8 cellular contexts compared by ENCODE assay signal in genomic region chr2:54106631-54107454, GRCh38. TPM values are rescaled to one million over a fixed set of nuclear protein-coding genes. Genes with fewer than 3 reads are reported as not detected.
DNase-seq lines count a peak whose midpoint lies in the region; ATAC-seq and TF ChIP-seq lines count a peak whose summit lies in the region.

No MANE protein-coding gene starts in this region.

- H3K4me3 ChIP-seq in CD8-positive, alpha-beta T cell (ENCODE audit: low read depth, low read length) = no peak overlapping the region
- H3K4me3 ChIP-seq in HL-60 (replicated peaks; ENCODE audit: insufficient read depth, low read length) (no peak overlapping the region), PC-9 (no peak overlapping the region)

- ATAC-seq in CD8-positive, alpha-beta T cell = peak; percentile 87
- peak; percentile 68 for ATAC-seq in GM18907 (IDR thresholded peaks at IDR 0.05; ENCODE audit: unreplicated experiment)
- ATAC-seq in activated naive CD8-positive, alpha-beta T cell treated with anti-CD3 and anti-CD28 coated beads, Interleukin-2, amount 10 ng/mL, durations not matched to agents 7 days and 5 days (ENCODE audit: low read depth) = peak; percentile 70
- ATAC-seq in Right ventricle myocardium superior (ENCODE audit: poor library complexity) = peak; percentile 88
- no peak for ATAC-seq in HG02763 (IDR thresholded peaks at IDR 0.05; ENCODE audit: unreplicated experiment)

- H3K4me3 Mint-ChIP-seq in CD8-positive, alpha-beta T cell = peak overlapping the region; percentile 11
- no peak overlapping the region for H3K4me3 Mint-ChIP-seq in activated naive CD8-positive, alpha-beta T cell treated with anti-CD3 and anti-CD28 coated beads, Interleukin-2, amount 10 ng/mL, durations not matched to agents 7 days and 5 days

- H3K9me3 Mint-ChIP-seq in CD8-positive, alpha-beta T cell = no peaks in the 10 kb centered on the region
- H3K9me3 Mint-ChIP-seq in activated naive CD8-positive, alpha-beta T cell treated with anti-CD3 and anti-CD28 coated beads, Interleukin-2, amount 10 ng/mL, durations not matched to agents 7 days and 5 days = no peaks in the 10 kb centered on the region

- no TSS peak for BruUV-seq in PC-9 (replicated peaks; lab: Mats Ljungman, UMichigan)

- no peaks in the 10 kb centered on the region for H4K20me1 ChIP-seq in PC-9 (ENCODE audit: insufficient read depth)

- no peak overlapping the region for H3K27ac ChIP-seq in CD8-positive, alpha-beta T cell (ENCODE audit: low read depth, low read length)
- H3K27ac ChIP-seq in HL-60 (replicated peaks) = no peak overlapping the region
- no peak overlapping the region for H3K27ac ChIP-seq in PC-9

- no peaks in the 10 kb centered on the region for H3K36me3 ChIP-seq in CD8-positive, alpha-beta T cell (ENCODE audit: insufficient read depth, low read length)
- no peaks in the 10 kb centered on the region for H3K36me3 ChIP-seq in PC-9 (ENCODE audit: low read depth)

- no peaks in the 10 kb centered on the region for H3K4me1 ChIP-seq in CD8-positive, alpha-beta T cell (ENCODE audit: insufficient read depth, low read length)
- H3K4me1 ChIP-seq in PC-9 (replicated peaks; ENCODE audit: insufficient read depth) = peaks cover 21% of the 10 kb centered on the region

- no peaks in the 10 kb centered on the region for H3K36me3 Mint-ChIP-seq in CD8-positive, alpha-beta T cell
- no peaks in the 10 kb centered on the region for H3K36me3 Mint-ChIP-seq in activated naive CD8-positive, alpha-beta T cell treated with anti-CD3 and anti-CD28 coated beads, Interleukin-2, amount 10 ng/mL, durations not matched to agents 7 days and 5 days

- no peak overlapping the region for H3K27ac Mint-ChIP-seq in CD8-positive, alpha-beta T cell
- H3K27ac Mint-ChIP-seq in activated naive CD8-positive, alpha-beta T cell treated with anti-CD3 and anti-CD28 coated beads, Interleukin-2, amount 10 ng/mL, durations not matched to agents 7 days and 5 days = no peak overlapping the region

- H3K79me2 ChIP-seq in PC-9 (ENCODE audit: low read depth) = no peaks in the 10 kb centered on the region

- H3F3A ChIP-seq in PC-9 (ENCODE audit: insufficient read depth, low read depth) = peaks cover 4% of the 10 kb centered on the region; the same call in 1 of the 2 replicates

- no peaks in the 10 kb centered on the region for H3K27me3 Mint-ChIP-seq in CD8-positive, alpha-beta T cell (ENCODE audit: low read depth)
- H3K27me3 Mint-ChIP-seq in activated naive CD8-positive, alpha-beta T cell treated with anti-CD3 and anti-CD28 coated beads, Interleukin-2, amount 10 ng/mL, durations not matched to agents 7 days and 5 days = no peaks in the 10 kb centered on the region

- H3K9me3 ChIP-seq in CD8-positive, alpha-beta T cell (ENCODE audit: low read length) = no peaks in the 10 kb centered on the region
- 0 out of 2 replicates have a peak, but pooled peaks cover 5% of the 10 kb centered on the region for H3K9me3 ChIP-seq in PC-9 (ENCODE audit: insufficient read depth, low read depth)

- intact Hi-C loops in CD8-positive, alpha-beta T cell (cut with DNase I, micrococcal nuclease) = loop anchor here (1.0 to 10.0 kb wide), 7 partner anchors 396 to 1328 kb away; no protein-coding TSS in a partner anchor
- intact Hi-C loops in PC-9 (cut with micrococcal nuclease; ENCODE audit: unreplicated experiment) = loop anchor here (1.0 to 5.0 kb wide), 5 partner anchors 396 to 1325 kb away; no protein-coding TSS in a partner anchor
- intact Hi-C loops in Right ventricle myocardium superior (cut with DNase I) = loop anchor here (5.0 to 10.0 kb wide), 2 partner anchors 600 to 728 kb away; no protein-coding TSS in a partner anchor

- no peaks in the 10 kb centered on the region for H3K27me3 ChIP-seq in CD8-positive, alpha-beta T cell (ENCODE audit: insufficient read depth, low read length)
- H3K27me3 ChIP-seq in HL-60 (ENCODE audit: insufficient read depth, poor library complexity, severe bottlenecking) (no peaks in the 10 kb centered on the region), PC-9 (ENCODE audit: insufficient read depth, low read depth) (no peaks in the 10 kb centered on the region)

- peak overlapping the region; percentile 48 for H3K4me2 ChIP-seq in PC-9

- peaks cover 8% of the 10 kb centered on the region for H3K4me1 Mint-ChIP-seq in CD8-positive, alpha-beta T cell (ENCODE audit: low read depth)
- H3K4me1 Mint-ChIP-seq in activated naive CD8-positive, alpha-beta T cell treated with anti-CD3 and anti-CD28 coated beads, Interleukin-2, amount 10 ng/mL, durations not matched to agents 7 days and 5 days = peaks cover 6% of the 10 kb centered on the region

- POLR2A ChIA-PET in CD8-positive, alpha-beta T cell (lab: Charles Lee) = interaction anchor here (0.6 to 1.3 kb wide), 3 partner anchors 9 to 519 kb away, joined by 3 to 10 read pairs (median 3); partner anchors contain the start of gene ACYP2
- POLR2A ChIA-PET in PC-9 (lab: Charles Lee; ENCODE audit: unreplicated experiment) = interaction anchor here (0.6 to 0.7 kb wide), 3 partner anchors 144 to 1413 kb away, joined by 4 to 16 read pairs (median 4); partner anchors contain the start of gene CFAP36
- POLR2A ChIA-PET in activated naive CD8-positive, alpha-beta T cell treated with anti-CD3 and anti-CD28 coated beads, Interleukin-2, amount 10 ng/mL, durations not matched to agents 7 days and 5 days (lab: Charles Lee) = interaction anchor here (0.6 kb wide), 1 partner anchor 94 kb away, joined by 6 read pairs; no protein-coding TSS in a partner anchor

- CTCF ChIA-PET in CD8-positive, alpha-beta T cell (lab: Charles Lee) = interaction anchor here (0.6 to 3.9 kb wide), 28 partner anchors 9 to 1068 kb away, joined by 3 to 34 read pairs (median 4); partner anchors contain the start of gene ACYP2
- CTCF ChIA-PET in PC-9 (lab: Charles Lee) = interaction anchor here (0.5 to 2.1 kb wide), 8 partner anchors 54 to 1449 kb away, joined by 3 to 11 read pairs (median 4); no protein-coding TSS in a partner anchor

- DNase-seq in CD8-positive, alpha-beta T cell = peak in 3 of 7 experiments; percentile 35 to 53 (median 40)
- DNase-seq in HL-60 (ENCODE audit: low read depth in 1 of 2, low spot score in 1 of 2) = peak; percentile 12 to 54
- DNase-seq in PC-9 = peak; percentile 51 to 63
- DNase-seq in activated naive CD8-positive, alpha-beta T cell treated with anti-CD3 and anti-CD28 coated beads, Interleukin-2, amount 10 ng/mL, durations not matched to agents 7 days and 5 days = no peak
- no peak for DNase-seq in Right ventricle myocardium superior
- peak; percentile 69 for DNase-seq in putamen (ENCODE audit: low spot score)

- TF ChIP-seq CTCF in CD8-positive, alpha-beta T cell (IDR thresholded peaks at IDR 0.05) = peak; percentile 70
- TF ChIP-seq CTCF in HL-60 (IDR thresholded peaks at IDR 0.05; ENCODE audit: insufficient read depth, low read length) (peak; percentile 59), PC-9 (conservative IDR thresholded peaks at IDR 0.05) (peak; percentile 88)

- no peaks in the 10 kb centered on the region for H3K9me2 ChIP-seq in PC-9 (ENCODE audit: insufficient read depth)

- H2AFZ ChIP-seq in PC-9 = no peak overlapping the region

RNA-seq across cellular contexts. Expression of gene ACYP2, which starts 8.6 kb away (rescaled TPM):
- total RNA-seq in CD8-positive, alpha-beta T cell = 10 to 100 TPM; 10.2 to 10.4 TPM
- total RNA-seq in PC-9 (2021) (23.9 and 25.9 TPM in 2 replicates), Right ventricle myocardium superior (64.2 TPM)
- 10 to 100 TPM; 13.9 TPM for total RNA-seq in activated naive CD8-positive, alpha-beta T cell treated with anti-CD3 and anti-CD28 coated beads, Interleukin-2, amount 10 ng/mL, durations not matched to agents 7 days and 5 days

Comparison
In these comparisons a context has a peak if more than half of its experiments do, and no peak if none do; other contexts are left out.
1. DNase-seq: peak in HL-60 (2 of 2), PC-9 (2 of 2) and putamen (single experiment); none in activated naive CD8-positive, alpha-beta T cell treated with anti-CD3 and anti-CD28 coated beads, Interleukin-2, amount 10 ng/mL, durations not matched to agents 7 days and 5 days (single experiment) and Right ventricle myocardium superior (single experiment).
2. Peak in every context shown above with its lines, with median percentiles within 50 percentile points of each other: CTCF ChIP-seq.